1 cellular context compared by ENCODE assay signal in genomic region chr5:16897284-16897704, GRCh38.
TF ChIP-seq lines count a peak whose summit lies in the region.

No MANE protein-coding gene starts in this region.

TF ChIP-seq in HEK293, 187 proteins besides CTCF, POLR2A, EP300 and RAD21 (continued from another document and continues in another):
- TF ChIP-seq ZNF18 (tag by site-specific recombination; IDR thresholded peaks at IDR 0.05) (no peak), WT1 (tag by site-specific recombination; IDR thresholded peaks at IDR 0.05) (peak; percentile 40; the same call in 1 of the 2 replicates), BCL11A (tag by site-specific recombination; IDR thresholded peaks at IDR 0.05; ENCODE audit: low read depth) (no peak), HOXC10 (CRISPR knock-in tag; IDR thresholded peaks at IDR 0.05) (no peak), ZNF488 (tag by site-specific recombination; IDR thresholded peaks at IDR 0.05) (no peak), ZNF677 (tag by site-specific recombination; IDR thresholded peaks at IDR 0.05) (no peak), ZNF37A (tag by site-specific recombination; IDR thresholded peaks at IDR 0.05) (no peak), ZNF133 (tag by site-specific recombination; IDR thresholded peaks at IDR 0.05) (no peak), ZNF146 (tag by site-specific recombination; IDR thresholded peaks at IDR 0.05) (no peak), ZNF473 (tag by site-specific recombination; IDR thresholded peaks at IDR 0.05) (no peak), HOXD13 (CRISPR knock-in tag; IDR thresholded peaks at IDR 0.05; ENCODE audit: borderline replicate concordance) (no peak), ZNF138 (tag by site-specific recombination; IDR thresholded peaks at IDR 0.05; ENCODE audit: borderline replicate concordance) (no peak), BCL6B (tag by site-specific recombination; IDR thresholded peaks at IDR 0.05) (no peak), ZNF19 (tag by site-specific recombination; IDR thresholded peaks at IDR 0.05; ENCODE audit: low read depth) (no peak), PRDM6 (tag by site-specific recombination; IDR thresholded peaks at IDR 0.05) (peak; percentile 82), KLF7 (tag by site-specific recombination; IDR thresholded peaks at IDR 0.05; ENCODE audit: borderline replicate concordance) (no peak; the same call in 1 of the 2 replicates), SP7 (tag by site-specific recombination; IDR thresholded peaks at IDR 0.05) (peak; percentile 75), ZNF202 (tag by site-specific recombination; IDR thresholded peaks at IDR 0.05; ENCODE audit: borderline replicate concordance) (no peak), ZNF768 (tag by site-specific recombination; IDR thresholded peaks at IDR 0.05) (no peak), TSHZ1 (tag by site-specific recombination; IDR thresholded peaks at IDR 0.05; ENCODE audit: borderline replicate concordance) (no peak; the same call in 1 of the 2 replicates), ZNF292 (tag by site-specific recombination; IDR thresholded peaks at IDR 0.05; ENCODE audit: borderline replicate concordance, low read depth) (no peak), ZNF449 (tag by site-specific recombination; IDR thresholded peaks at IDR 0.05) (peak; percentile 58), ZNF132 (tag by site-specific recombination; IDR thresholded peaks at IDR 0.05; ENCODE audit: borderline replicate concordance) (no peak), GLI2 (tag by site-specific recombination; IDR thresholded peaks at IDR 0.05; ENCODE audit: borderline replicate concordance, low read depth) (no peak), YY1 (tag by site-specific recombination; IDR thresholded peaks at IDR 0.05) (no peak), ZNF394 (tag by site-specific recombination; IDR thresholded peaks at IDR 0.05; ENCODE audit: borderline replicate concordance) (peak; percentile 87; the same call in 1 of the 2 replicates), FEZF1 (tag by site-specific recombination; IDR thresholded peaks at IDR 0.05) (peak; percentile 56; the same call in 1 of the 2 replicates), ZNF785 (tag by site-specific recombination; IDR thresholded peaks at IDR 0.05) (no peak), ZBTB49 (tag by site-specific recombination; IDR thresholded peaks at IDR 0.05; ENCODE audit: low read depth) (no peak), YY2 (tag by site-specific recombination; IDR thresholded peaks at IDR 0.05) (no peak), ZNF433 (tag by site-specific recombination; IDR thresholded peaks at IDR 0.05; ENCODE audit: low read depth) (no peak), ZBTB6 (tag by site-specific recombination; IDR thresholded peaks at IDR 0.05) (no peak), ZNF558 (tag by site-specific recombination; IDR thresholded peaks at IDR 0.05) (peak; percentile 72; the same call in 1 of the 2 replicates), ZFHX2 (tag by site-specific recombination; conservative IDR thresholded peaks at IDR 0.05) (peak; percentile 70), ZNF354C (tag by site-specific recombination; IDR thresholded peaks at IDR 0.05; ENCODE audit: borderline replicate concordance, low read depth) (no peak), ZNF221 (tag by site-specific recombination; IDR thresholded peaks at IDR 0.05; ENCODE audit: borderline replicate concordance) (no peak), ZNF664 (tag by site-specific recombination; IDR thresholded peaks at IDR 0.05) (no peak), ZNF157 (tag by site-specific recombination; IDR thresholded peaks at IDR 0.05) (no peak), PRDM4 (tag by site-specific recombination; IDR thresholded peaks at IDR 0.05) (no peak), ZNF311 (tag by site-specific recombination; IDR thresholded peaks at IDR 0.05; ENCODE audit: borderline replicate concordance) (no peak), ZBTB20 (tag by site-specific recombination; IDR thresholded peaks at IDR 0.05) (no peak), ZNF24 (tag by site-specific recombination; IDR thresholded peaks at IDR 0.05) (peak; percentile 38; the same call in 1 of the 2 replicates), ZNF544 (tag by site-specific recombination; IDR thresholded peaks at IDR 0.05) (no peak), ZBTB10 (tag by site-specific recombination; IDR thresholded peaks at IDR 0.05) (no peak)
